In genomic region chr18:9824862-9825479, GRCh38 we compare ENCODE assay signal across 11 cellular contexts.
DNase-seq lines count a peak whose midpoint lies in the region; ATAC-seq, FAIRE-seq and TF ChIP-seq lines count a peak whose summit lies in the region.
"Had no signal": no experiment of that assay in that cellular context is flagged by ENCODE, and none has a peak within 500 bp of the region (broad histone marks: within the 10 kb centered on the region; RNA-seq: fewer than 3 reads in every experiment).

No MANE protein-coding gene starts in this region.

- H3K27me3 ChIP-seq in fibroblast of lung (ENCODE audit: control insufficient read depth, insufficient read depth, low read length) (no peaks in the 10 kb centered on the region), neutrophil (no peaks in the 10 kb centered on the region), uterus (no peaks in the 10 kb centered on the region)

- H3K79me2 ChIP-seq in fibroblast of lung (ENCODE audit: control insufficient read depth, insufficient read depth, low read length): no peaks in the 10 kb centered on the region

- H3K4me3 ChIP-seq in fibroblast of lung (replicated peaks in 1 of 4; ENCODE audit: control extremely low read depth in 1 of 4, insufficient read depth in 1 of 4, low read depth in 3 of 4, low read length in 4 of 4): no peak overlapping the region
- H3K4me3 ChIP-seq in neutrophil (ENCODE audit: low read depth in 1 of 2, low read length in 1 of 2): peak overlapping the region; percentile 44 to 47
- H3K4me3 ChIP-seq in uterus: no peak overlapping the region

- no peak for ATAC-seq in HG02973 (IDR thresholded peaks at IDR 0.05; ENCODE audit: unreplicated experiment)
- ATAC-seq: activated T-cell treated with anti-CD3 and anti-CD28 coated beads, Interleukin-2, amount 50 U/mL, for 4 hours; stimulated activated naive CD8-positive, alpha-beta T cell treated with anti-CD3 and anti-CD28 coated beads, Interleukin-15, Interleukin-2, amounts not matched to agents 100 U/mL and 50 U/mL, for 24 hours had no signal

- H2AFZ ChIP-seq in fibroblast of lung (ENCODE audit: low read length): no peak overlapping the region

- FAIRE-seq in urothelium cell line (lab: Jason Lieb, UNC): no peak

- intact Hi-C loops in uterus (cut with DNase I; ENCODE audit: low total_unique reads): no loop called here

- H4K20me1 ChIP-seq in fibroblast of lung (ENCODE audit: control insufficient read depth, extremely low read depth, insufficient read depth, low read length): no peaks in the 10 kb centered on the region

- no peaks in the 10 kb centered on the region for H3K9me3 ChIP-seq in fibroblast of lung (ENCODE audit: control insufficient read depth, insufficient read depth, low read depth, low read length)
- no peaks in the 10 kb centered on the region for H3K9me3 ChIP-seq in neutrophil
- H3K9me3 ChIP-seq in uterus: no peaks in the 10 kb centered on the region

- in situ Hi-C loops in SK-MEL-5 (cut with HindIII; ENCODE audit: low pct_unique_long_range_greater_than_20kb, low sequenced_read_pairs): no loop called here

- TF ChIP-seq CTCF in fibroblast of lung (conservative IDR thresholded peaks at IDR 0.05 in 1 of 2, IDR thresholded peaks at IDR 0.05 in 1 of 2; ENCODE audit: low read depth in 1 of 2, low read length in 2 of 2): no peak
- TF ChIP-seq CTCF in neutrophil (IDR thresholded peaks at IDR 0.05): no peak
- no peak for TF ChIP-seq CTCF in uterus (IDR thresholded peaks at IDR 0.05)

- no peak overlapping the region for H3K9ac ChIP-seq in fibroblast of lung (ENCODE audit: insufficient read depth, low read length)

- H3K27ac ChIP-seq in fibroblast of lung (ENCODE audit: insufficient read depth, low read length) (peak overlapping the region; percentile 33), neutrophil (peak overlapping the region; percentile 95), uterus (peak overlapping the region; percentile 2 to 43)

- peaks cover 36% of the 10 kb centered on the region for H3K4me1 ChIP-seq in fibroblast of lung (ENCODE audit: control insufficient read depth, extremely low read depth, insufficient read depth, low read length)
- H3K4me1 ChIP-seq in neutrophil (ENCODE audit: control insufficient read depth in 1 of 2, insufficient read depth in 1 of 2, low read depth in 1 of 2, low read length in 1 of 2): peaks cover 84 to 90% of the 10 kb centered on the region in 2 experiments
- H3K4me1 ChIP-seq in uterus: peaks cover 7 to 13% of the 10 kb centered on the region in 2 donors

- TF ChIP-seq POLR2A in uterus (IDR thresholded peaks at IDR 0.05): no peak

- DNase-seq in SK-MEL-5 (ENCODE audit: low read depth, low spot score): peak; percentile 51
- no peak for DNase-seq in fibroblast of lung (ENCODE audit: low read depth in 2 of 2)
- no peak for DNase-seq in uterus
- DNase-seq in cortex of kidney (lab: John Stamatoyannopoulos, UW): no peak
- no peak for DNase-seq in urothelium cell line (ENCODE audit: low spot score)
- DNase-seq: activated T-cell treated with anti-CD3 and anti-CD28 coated beads, Interleukin-2, amount 50 U/mL, for 4 hours; central memory CD4-positive, alpha-beta T cell; DND-41; stimulated activated naive CD8-positive, alpha-beta T cell treated with anti-CD3 and anti-CD28 coated beads, Interleukin-15, Interleukin-2, amounts not matched to agents 100 U/mL and 50 U/mL, for 24 hours had no signal

- H3K36me3 ChIP-seq in fibroblast of lung (ENCODE audit: control insufficient read depth, insufficient read depth, low read length) (no peaks in the 10 kb centered on the region), neutrophil (no peaks in the 10 kb centered on the region), uterus (no peaks in the 10 kb centered on the region)

- H3K4me2 ChIP-seq in fibroblast of lung (ENCODE audit: extremely low read depth, insufficient read depth, low read length): no peak overlapping the region

Comparison
In these comparisons a context has a peak if more than half of its experiments do, and no peak if none do; other contexts are left out.
1. H3K27ac ChIP-seq: peak in every context shown above with its lines; median percentile 95 in neutrophil; 33 in fibroblast of lung; 22 in uterus.
2. H3K4me3 ChIP-seq: peak in neutrophil (2 of 2); none in fibroblast of lung (0 of 4) and uterus (0 of 2).